ENCODE assay signal across 27 cellular contexts in the genomic region with DNA sequence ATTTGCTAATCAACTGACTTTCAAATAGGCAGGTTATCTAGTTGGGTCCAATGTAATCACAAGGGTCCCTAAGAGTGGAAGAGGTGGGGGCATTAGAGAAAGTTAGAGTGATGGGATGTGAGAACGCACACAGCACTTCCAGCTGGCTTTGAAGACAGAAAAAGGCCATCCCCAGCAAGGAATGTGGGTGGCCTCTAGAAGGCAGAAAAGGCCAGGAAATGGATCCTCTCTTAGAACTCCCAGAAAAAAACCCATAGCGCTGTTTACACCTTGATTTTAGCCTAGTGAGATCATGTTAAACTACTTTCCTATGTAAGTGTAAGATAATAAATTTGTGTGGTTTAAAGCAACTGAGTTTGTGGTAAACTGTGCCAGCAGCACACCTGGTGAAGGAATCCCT.
"Had no signal": no experiment of that assay in that cellular context is flagged by ENCODE, and none has a peak within 500 bp of the region (broad histone marks: within the 10 kb centered on the region; RNA-seq: fewer than 3 reads in every experiment).

No MANE protein-coding gene starts in this region.

- H3K27ac ChIP-seq: left lung, lower lobe of right lung, pancreas, prostate gland, skin epidermis, stomach, testis, thyroid gland, transverse colon, upper lobe of left lung, vagina had no signal

- DNase-seq: islet precursor cell; left colon; left lung; lower lobe of right lung; mammary epithelial cell; mesenchymal stem cell; naive thymus-derived CD8-positive, alpha-beta T cell; nucleus accumbens; pancreas; posterior cingulate gyrus; retina; right cardiac atrium; stimulated activated CD4-positive, alpha-beta T cell treated with anti-CD3 and anti-CD28 coated beads, Interleukin-12 subunit alpha, Interleukin-12 subunit beta, amount 100 ng/mL, for 4 hours; stimulated activated CD4-positive, alpha-beta T cell treated with anti-CD3 and anti-CD28 coated beads, Interleukin-15, amount 100 ng/mL, for 24 hours; stimulated activated CD4-positive, alpha-beta T cell treated with anti-CD3 and anti-CD28 coated beads, Interleukin-2, amount 100 ng/mL, for 24 hours; stimulated activated CD4-positive, alpha-beta T cell treated with anti-CD3 and anti-CD28 coated beads, Interleukin-4, amount 100 ng/mL, for 1 hour; stimulated activated naive B cell treated with anti-CD40 and anti-IgM and Interleukin-4, amounts not matched to agents 10 μg/mL and 1 μg/mL and 100 μg/mL, for 72 hours; stimulated activated naive CD8-positive, alpha-beta T cell treated with anti-CD3 and anti-CD28 coated beads, Interleukin-15, Interleukin-2, amounts not matched to agents 100 U/mL and 50 U/mL, for 24 hours; stomach; testis; thyroid gland; transverse colon; upper lobe of left lung had no signal

- H3K27me3 ChIP-seq: left lung, pancreas, stomach, testis, thyroid gland, transverse colon, upper lobe of left lung, vagina had no signal

- H3K4me1 ChIP-seq: left lung, lower lobe of right lung, pancreas, prostate gland, stomach, testis, thyroid gland, upper lobe of left lung, vagina had no signal

- ATAC-seq: left colon; left lung; lower lobe of right lung; naive thymus-derived CD8-positive, alpha-beta T cell; pancreas; right cardiac atrium; sciatic nerve; stimulated activated naive B cell treated with anti-CD40 and anti-IgM and Interleukin-4, amounts not matched to agents 10 μg/mL and 1 μg/mL and 100 μg/mL, for 72 hours; stimulated activated naive CD8-positive, alpha-beta T cell treated with anti-CD3 and anti-CD28 coated beads, Interleukin-15, Interleukin-2, amounts not matched to agents 100 U/mL and 50 U/mL, for 24 hours had no signal

- H3K36me3 ChIP-seq: left lung, lower lobe of right lung, pancreas, prostate gland, stomach, thyroid gland, transverse colon, upper lobe of left lung, vagina had no signal

- H3K4me3 ChIP-seq: left lung, lower lobe of right lung, pancreas, prostate gland, skin epidermis, stomach, testis, thyroid gland, transverse colon, upper lobe of left lung, vagina had no signal

- H3K9me3 ChIP-seq: pancreas, prostate gland, stomach, testis, thyroid gland, transverse colon, upper lobe of left lung, vagina had no signal
